ENCODE assay signal across 1 cellular context in genomic region chr17:80258296-80258695, GRCh38.
A peak's percentile ranks its signal among the peaks of the same experiment; 100 is the strongest.
TF ChIP-seq lines count a peak whose summit lies in the region.

No MANE protein-coding gene starts in this region.

TF ChIP-seq in GM12878, 131 proteins besides CTCF, POLR2A, EP300 and RAD21:
- peak; percentile 86 for TF ChIP-seq ZNF687 (IDR thresholded peaks at IDR 0.05)
- peak; percentile 52; the same call in 1 of the 2 replicates for TF ChIP-seq ZNF592 (IDR thresholded peaks at IDR 0.05)
